11 cellular contexts compared by ENCODE assay signal in the genomic region with DNA sequence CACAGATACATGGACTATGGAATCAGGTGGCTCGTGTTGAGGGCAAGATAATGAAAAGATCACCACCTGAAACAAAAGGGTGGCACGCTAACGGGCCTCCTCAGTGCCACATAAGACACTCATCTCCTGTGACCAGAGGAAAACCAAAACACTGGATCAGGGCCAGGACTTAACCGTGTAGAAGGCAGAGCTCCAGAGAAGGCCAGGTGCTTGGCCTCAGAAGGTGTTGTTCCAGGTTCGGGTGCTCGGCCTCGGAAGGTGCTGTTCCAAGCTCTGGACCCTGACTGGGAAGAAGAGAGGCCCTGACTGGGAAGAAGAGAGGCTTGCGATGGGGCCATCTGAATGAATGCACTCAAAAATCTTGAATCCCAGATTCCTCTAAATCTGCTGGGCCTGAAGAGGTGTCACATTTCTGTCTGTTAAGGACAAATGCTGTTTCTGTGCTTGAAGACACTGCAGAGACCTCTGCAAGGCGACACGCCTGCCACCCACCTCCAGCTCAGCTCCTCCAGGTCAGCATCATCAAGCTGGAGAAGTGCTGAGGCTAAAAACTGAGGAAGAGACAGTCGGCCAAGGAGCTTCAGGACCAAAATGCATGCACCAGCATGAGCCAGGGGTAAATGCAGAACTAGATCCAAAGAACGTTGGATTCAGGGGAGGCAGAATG. TPM values are rescaled to one million over a fixed set of nuclear protein-coding genes. Genes with fewer than 3 reads are reported as not detected.
A peak's percentile ranks its signal among the peaks of the same experiment; 100 is the strongest.
DNase-seq lines count a peak whose midpoint lies in the region; ATAC-seq lines count a peak whose summit lies in the region.
"Had no signal": no experiment of that assay in that cellular context is flagged by ENCODE, and none has a peak within 500 bp of the region (broad histone marks: within the 10 kb centered on the region; RNA-seq: fewer than 3 reads in every experiment).

No MANE protein-coding gene starts in this region.

- peak overlapping the region; percentile 52 for H3K27ac ChIP-seq in CD4-positive, CD25-positive, alpha-beta regulatory T cell (ENCODE audit: insufficient read depth, low read length, poor library complexity, severe bottlenecking)
- H3K27ac ChIP-seq: C4-2B, SK-N-MC had no signal

- H3K4me1 Mint-ChIP-seq in CD4-positive, CD25-positive, alpha-beta regulatory T cell: peaks cover 10 to 46% (median 29%) of the 10 kb centered on the region in 4 donors
- peaks cover 30% of the 10 kb centered on the region for H3K4me1 Mint-ChIP-seq in activated T-helper 1 cell treated with anti-CD3 and anti-CD28 coated beads, Interleukin-12 subunit alpha, Interleukin-12 subunit beta, Interleukin-2, Interleukin-4 antibody, amounts not matched to agents 30 ng/mL and 10 ng/mL and 1 ng/mL, durations not matched to agents 14 hours and 24 hours and 36 hours (ENCODE audit: low read depth)
- H3K4me1 Mint-ChIP-seq in naive thymus-derived CD8-positive, alpha-beta T cell: peaks cover 21 to 45% (median 36%) of the 10 kb centered on the region in 4 donors

- H3K4me3 ChIP-seq in CD4-positive, CD25-positive, alpha-beta regulatory T cell (ENCODE audit: low read depth, low read length): no peak overlapping the region
- H3K4me3 ChIP-seq: SK-N-MC had no signal

- no peaks in the 10 kb centered on the region for H3K36me3 ChIP-seq in CD4-positive, CD25-positive, alpha-beta regulatory T cell (ENCODE audit: control insufficient read depth, insufficient read depth, low read length)

- peaks cover 15% of the 10 kb centered on the region for H3K4me1 ChIP-seq in CD4-positive, CD25-positive, alpha-beta regulatory T cell (ENCODE audit: control insufficient read depth, insufficient read depth, low read length, poor library complexity, severe bottlenecking)

- no peak for DNase-seq in CD4-positive, CD25-positive, alpha-beta regulatory T cell
- peak; percentile 98 for DNase-seq in DMS79 treated with DMSO at 0.1 percent for 48 hours (lab: John Stamatoyannopoulos, UW)
- DNase-seq in activated T-helper 1 cell treated with anti-CD3 and anti-CD28 coated beads, Interleukin-12 subunit alpha, Interleukin-12 subunit beta, Interleukin-2, Interleukin-4 antibody, amounts not matched to agents 30 ng/mL and 10 ng/mL and 1 ng/mL, durations not matched to agents 14 hours and 24 hours and 36 hours (ENCODE audit: low spot score): no peak
- peak in 1 of 10 donors; percentile 28 for DNase-seq in naive thymus-derived CD8-positive, alpha-beta T cell
- no peak for DNase-seq in HT-29 (ENCODE audit: low spot score)
- DNase-seq in stimulated activated CD4-positive, alpha-beta T cell treated with anti-CD3 and anti-CD28 coated beads, Interleukin-12 subunit alpha, Interleukin-12 subunit beta, amount 100 ng/mL, for 4 hours: no peak

- peaks cover 0 to 8% (median 0%) of the 10 kb centered on the region in 7 donors for H3K9me3 Mint-ChIP-seq in CD4-positive, CD25-positive, alpha-beta regulatory T cell
- peaks cover 3% of the 10 kb centered on the region for H3K9me3 Mint-ChIP-seq in activated T-helper 1 cell treated with anti-CD3 and anti-CD28 coated beads, Interleukin-12 subunit alpha, Interleukin-12 subunit beta, Interleukin-2, Interleukin-4 antibody, amounts not matched to agents 30 ng/mL and 10 ng/mL and 1 ng/mL, durations not matched to agents 14 hours and 24 hours and 36 hours
- peaks cover 0 to 3% (median 0%) of the 10 kb centered on the region in 9 donors for H3K9me3 Mint-ChIP-seq in naive thymus-derived CD8-positive, alpha-beta T cell

- H3K36me3 Mint-ChIP-seq in CD4-positive, CD25-positive, alpha-beta regulatory T cell: peaks cover 11% of the 10 kb centered on the region
- peaks cover 8% of the 10 kb centered on the region for H3K36me3 Mint-ChIP-seq in activated T-helper 1 cell treated with anti-CD3 and anti-CD28 coated beads, Interleukin-12 subunit alpha, Interleukin-12 subunit beta, Interleukin-2, Interleukin-4 antibody, amounts not matched to agents 30 ng/mL and 10 ng/mL and 1 ng/mL, durations not matched to agents 14 hours and 24 hours and 36 hours (ENCODE audit: low read depth)
- peaks cover 6 to 11% (median 8%) of the 10 kb centered on the region in 3 donors for H3K36me3 Mint-ChIP-seq in naive thymus-derived CD8-positive, alpha-beta T cell

- H3K4me3 Mint-ChIP-seq in CD4-positive, CD25-positive, alpha-beta regulatory T cell: peak overlapping the region in 2 of 4 donors; percentile 85 to 91
- H3K4me3 Mint-ChIP-seq in activated T-helper 1 cell treated with anti-CD3 and anti-CD28 coated beads, Interleukin-12 subunit alpha, Interleukin-12 subunit beta, Interleukin-2, Interleukin-4 antibody, amounts not matched to agents 30 ng/mL and 10 ng/mL and 1 ng/mL, durations not matched to agents 14 hours and 24 hours and 36 hours: peak overlapping the region; percentile 42
- H3K4me3 Mint-ChIP-seq in naive thymus-derived CD8-positive, alpha-beta T cell: peak overlapping the region in 6 of 10 donors; percentile 49 to 86 (median 73)

- no peaks in the 10 kb centered on the region for H3K27me3 ChIP-seq in CD4-positive, CD25-positive, alpha-beta regulatory T cell (ENCODE audit: control insufficient read depth, insufficient read depth, low read length)

- intact Hi-C loops in activated T-helper 1 cell treated with anti-CD3 and anti-CD28 coated beads, Interleukin-12 subunit alpha, Interleukin-12 subunit beta, Interleukin-2, Interleukin-4 antibody, amounts not matched to agents 30 ng/mL and 10 ng/mL and 1 ng/mL, durations not matched to agents 14 hours and 24 hours and 36 hours (cut with micrococcal nuclease): no loop called here

- POLR2A ChIA-PET in naive thymus-derived CD8-positive, alpha-beta T cell (lab: Charles Lee): interaction anchor here (1.0 to 2.2 kb wide), 10 partner anchors 9 to 87 kb away, joined by 3 to 12 read pairs (median 4); no protein-coding TSS in a partner anchor

- no peaks in the 10 kb centered on the region for H3K27me3 Mint-ChIP-seq in CD4-positive, CD25-positive, alpha-beta regulatory T cell
- peaks cover 7% of the 10 kb centered on the region for H3K27me3 Mint-ChIP-seq in activated T-helper 1 cell treated with anti-CD3 and anti-CD28 coated beads, Interleukin-12 subunit alpha, Interleukin-12 subunit beta, Interleukin-2, Interleukin-4 antibody, amounts not matched to agents 30 ng/mL and 10 ng/mL and 1 ng/mL, durations not matched to agents 14 hours and 24 hours and 36 hours (ENCODE audit: insufficient read depth)
- peaks cover 0 to 2% (median 0%) of the 10 kb centered on the region in 5 donors for H3K27me3 Mint-ChIP-seq in naive thymus-derived CD8-positive, alpha-beta T cell

- peak overlapping the region; percentile 76 to 78 (median 78) for H3K27ac Mint-ChIP-seq in CD4-positive, CD25-positive, alpha-beta regulatory T cell
- H3K27ac Mint-ChIP-seq in activated T-helper 1 cell treated with anti-CD3 and anti-CD28 coated beads, Interleukin-12 subunit alpha, Interleukin-12 subunit beta, Interleukin-2, Interleukin-4 antibody, amounts not matched to agents 30 ng/mL and 10 ng/mL and 1 ng/mL, durations not matched to agents 14 hours and 24 hours and 36 hours: peak overlapping the region; percentile 30
- H3K27ac Mint-ChIP-seq in naive thymus-derived CD8-positive, alpha-beta T cell: peak overlapping the region; percentile 11 to 87 (median 83)

- ATAC-seq in CD4-positive, CD25-positive, alpha-beta regulatory T cell (ENCODE audit: low read depth in 2 of 2): no peak
- ATAC-seq in naive thymus-derived CD8-positive, alpha-beta T cell: no peak
- no peak for ATAC-seq in HG02981 (IDR thresholded peaks at IDR 0.05; ENCODE audit: unreplicated experiment)

- no peaks in the 10 kb centered on the region for H3K9me3 ChIP-seq in CD4-positive, CD25-positive, alpha-beta regulatory T cell (ENCODE audit: control insufficient read depth in 2 of 2, low read length in 2 of 2)

RNA-seq across cellular contexts. Expression of a gene that starts 2.7 kb away (rescaled TPM):
- total RNA-seq in CD4-positive, CD25-positive, alpha-beta regulatory T cell: 265 TPM
- 100 to 1,000 TPM in 1 of 4 donors, 10 to 100 TPM in 3; 93.8 to 116 (median 99.6) TPM for polyA plus RNA-seq in CD4-positive, CD25-positive, alpha-beta regulatory T cell
- 22.9 and 23.5 TPM in 2 replicates for total RNA-seq in activated T-helper 1 cell treated with anti-CD3 and anti-CD28 coated beads, Interleukin-12 subunit alpha, Interleukin-12 subunit beta, Interleukin-2, Interleukin-4 antibody, amounts not matched to agents 30 ng/mL and 10 ng/mL and 1 ng/mL, durations not matched to agents 14 hours and 24 hours and 36 hours
- 100 to 1,000 TPM; 194 to 196 TPM for total RNA-seq in naive thymus-derived CD8-positive, alpha-beta T cell
- polyA plus RNA-seq in naive thymus-derived CD8-positive, alpha-beta T cell: 100 to 1,000 TPM in 2 of 3 donors, 10 to 100 TPM in 1; 62.2 to 169 (median 105) TPM
- 24.9 and 25.1 TPM in 2 replicates for total RNA-seq in HT-29 (2014; rRNA removed; shearing (Covaris generic))

RNA-seq across cellular contexts. Expression of a gene that starts 44.0 kb away (rescaled TPM):
- total RNA-seq in CD4-positive, CD25-positive, alpha-beta regulatory T cell: not detected
- under 1 TPM in 2 of 4 donors, not detected in 2; 0.22 to 0.86 TPM for polyA plus RNA-seq in CD4-positive, CD25-positive, alpha-beta regulatory T cell
- not detected in 2 replicates for total RNA-seq in activated T-helper 1 cell treated with anti-CD3 and anti-CD28 coated beads, Interleukin-12 subunit alpha, Interleukin-12 subunit beta, Interleukin-2, Interleukin-4 antibody, amounts not matched to agents 30 ng/mL and 10 ng/mL and 1 ng/mL, durations not matched to agents 14 hours and 24 hours and 36 hours
- 1 to 10 TPM; 1.5 to 2.0 TPM for total RNA-seq in naive thymus-derived CD8-positive, alpha-beta T cell
- polyA plus RNA-seq in naive thymus-derived CD8-positive, alpha-beta T cell: 1 to 10 TPM; 2.6 to 4.8 (median 3.7) TPM
- not detected in 2 replicates for total RNA-seq in HT-29 (2014; rRNA removed; shearing (Covaris generic))
- total RNA-seq: epithelial cell of proximal tubule had no signal
- polyA plus RNA-seq: keratinocyte had no signal

Comparison
In these comparisons a context has a peak if more than half of its experiments do, and no peak if none do; other contexts are left out.
1. H3K27ac Mint-ChIP-seq: peak in every context shown above with its lines; median percentile 83 in naive thymus-derived CD8-positive, alpha-beta T cell; 78 in CD4-positive, CD25-positive, alpha-beta regulatory T cell; 30 in activated T-helper 1 cell treated with anti-CD3 and anti-CD28 coated beads, Interleukin-12 subunit alpha, Interleukin-12 subunit beta, Interleukin-2, Interleukin-4 antibody, amounts not matched to agents 30 ng/mL and 10 ng/mL and 1 ng/mL, durations not matched to agents 14 hours and 24 hours and 36 hours.